ENCODE assay signal across 26 cellular contexts in genomic region chr12:87074801-87075200, GRCh38.
A peak's percentile ranks its signal among the peaks of the same experiment; 100 is the strongest.
DNase-seq lines count a peak whose midpoint lies in the region; ATAC-seq, FAIRE-seq and TF ChIP-seq lines count a peak whose summit lies in the region.
"Had no signal": no experiment of that assay in that cellular context is flagged by ENCODE, and none has a peak within 500 bp of the region (broad histone marks: within the 10 kb centered on the region; RNA-seq: fewer than 3 reads in every experiment).

No MANE protein-coding gene starts in this region.

- no peak for ATAC-seq in A549
- no peak for ATAC-seq in WTC11
- ATAC-seq: K562, Panc1 had no signal

- H3K27ac ChIP-seq in A549: no peak overlapping the region

- no peak for TF ChIP-seq RAD21 in A549 (conservative IDR thresholded peaks at IDR 0.05 in 1 of 2, IDR thresholded peaks at IDR 0.05 in 1 of 2)

- H3K9me3 ChIP-seq in A549: peaks cover 16% of the 10 kb centered on the region
- peaks cover 11% of the 10 kb centered on the region for H3K9me3 ChIP-seq in MG63

- CTCF ChIA-PET in A549 (lab: Yijun Ruan, JAX) (no interaction called here), WTC11 (lab: Charles Lee) (no interaction called here)

- no peak overlapping the region for H3K4me3 Mint-ChIP-seq in WTC11
- H3K4me3 Mint-ChIP-seq: CD4-positive, alpha-beta T cell had no signal

- WGBS in A549 (ENCODE audit: missing lambda C conversion rate): 50% methylated on average over 3 of the region's 3 CpGs

- peak; percentile 23 for FAIRE-seq in A549 (lab: Jason Lieb, UNC)
- FAIRE-seq: GM19239, H54, K562 had no signal

- H3K9me3 Mint-ChIP-seq in WTC11: peaks cover 28% of the 10 kb centered on the region

- H3K36me3 Mint-ChIP-seq in WTC11: peaks cover 15% of the 10 kb centered on the region

- no peak overlapping the region for H3K4me3 ChIP-seq in A549
- H3K4me3 ChIP-seq in MG63: no peak overlapping the region
- no peak overlapping the region for H3K4me3 ChIP-seq in epithelial cell of esophagus (ENCODE audit: low read length)
- H3K4me3 ChIP-seq: K562 had no signal

- no peaks in the 10 kb centered on the region for H3K27me3 Mint-ChIP-seq in WTC11 (ENCODE audit: low read depth)
- H3K27me3 Mint-ChIP-seq: CD4-positive, alpha-beta T cell had no signal

- H3K27ac Mint-ChIP-seq in WTC11: no peak overlapping the region
- H3K27ac Mint-ChIP-seq: CD4-positive, alpha-beta T cell had no signal

- no peak for TF ChIP-seq EP300 in A549 (IDR thresholded peaks at IDR 0.05)

- H3K27me3 ChIP-seq in MG63: no peaks in the 10 kb centered on the region

- H3K36me3 ChIP-seq in MG63: no peaks in the 10 kb centered on the region

- no peak for DNase-seq in A549 (ENCODE audit: low read depth in 1 of 2, low spot score in 1 of 2)
- peak; percentile 24 for DNase-seq in EL
- DNase-seq in MG63: peak; percentile 15
- DNase-seq in epithelial cell of esophagus (ENCODE audit: low read depth): peak; percentile 27
- DNase-seq in stimulated activated naive CD4-positive, alpha-beta T cell (lab: John Stamatoyannopoulos, UW): no peak
- DNase-seq in WTC11 (ENCODE audit: low spot score): no peak
- no peak for DNase-seq in activated CD8-positive, alpha-beta memory T cell treated with anti-CD3 and anti-CD28 coated beads, Interleukin-2, amount 50 U/mL, for 48 hours
- DNase-seq in KG1 (lab: John Stamatoyannopoulos, UW): no peak
- DNase-seq: CD4-positive, alpha-beta T cell; COR-L47; DMS 273 treated with DMSO at 0.1 percent for 48 hours; DMS79 treated with DMSO at 0.1 percent for 48 hours; GDM1; NCI-H1092 treated with DMSO at 0.1 percent for 48 hours; NCI-H1436 treated with DMSO at 0.1 percent for 48 hours; NCI-H2029; NCI-H2227 treated with DMSO at 0.1 percent for 48 hours; NCI-H510A treated with DMSO at 0.1 percent for 48 hours; NCI-H748 treated with DMSO at 0.1 percent for 48 hours; NK-92 treated with Interleukin-12 subunit alpha and Interleukin-12 subunit beta, amount 100 ng/mL, for 24 hours; SIG-M5; SK-N-SH had no signal

- TF ChIP-seq CTCF in A549 (IDR thresholded peaks at IDR 0.05): no peak
- TF ChIP-seq CTCF in epithelial cell of esophagus (IDR thresholded peaks at IDR 0.05; ENCODE audit: insufficient read depth, low read depth, low read length, missing control alignments): no peak
- TF ChIP-seq CTCF in WTC11 (IDR thresholded peaks at IDR 0.05): no peak

- no peak overlapping the region for H3K4me2 ChIP-seq in A549
- H3K4me2 ChIP-seq: SK-N-SH had no signal

- POLR2A ChIA-PET in A549 (lab: Yijun Ruan, JAX): no interaction called here
- POLR2A ChIA-PET in WTC11 (lab: Charles Lee): no interaction called here

- TF ChIP-seq POLR2A in A549 (IDR thresholded peaks at IDR 0.05; ENCODE audit: low read length): no peak

- H3K4me1 ChIP-seq in A549: no peaks in the 10 kb centered on the region

- no peaks in the 10 kb centered on the region for H3K4me1 Mint-ChIP-seq in WTC11

TF ChIP-seq in A549, 52 proteins besides CTCF, POLR2A, EP300 and RAD21:
- TF ChIP-seq RCOR1 (IDR thresholded peaks at IDR 0.05; ENCODE audit: low read depth, low read length) (no peak), MAZ (IDR thresholded peaks at IDR 0.05; ENCODE audit: borderline replicate concordance, low read depth, low read length) (no peak), NFE2L2 (conservative IDR thresholded peaks at IDR 0.05; ENCODE audit: low read length) (no peak), HOXB5 (CRISPR knock-in tag; IDR thresholded peaks at IDR 0.05) (no peak), MYC (IDR thresholded peaks at IDR 0.05; ENCODE audit: borderline replicate concordance, low read length) (no peak), MAX (IDR thresholded peaks at IDR 0.05) (no peak), ATOH8 (CRISPR knock-in tag; IDR thresholded peaks at IDR 0.05; ENCODE audit: low read depth) (no peak), KDM5A (IDR thresholded peaks at IDR 0.05) (no peak), ZC3H11A (IDR thresholded peaks at IDR 0.05) (no peak), CHD2 (IDR thresholded peaks at IDR 0.05; ENCODE audit: low read length, partially characterized antibody) (no peak), SREBF2 (IDR thresholded peaks at IDR 0.05) (no peak), BHLHE40 (IDR thresholded peaks at IDR 0.05; ENCODE audit: low read depth, low read length) (no peak), CBX2 (IDR thresholded peaks at IDR 0.05; ENCODE audit: borderline replicate concordance, low read depth) (no peak), RFX5 (IDR thresholded peaks at IDR 0.05) (no peak), PHF8 (IDR thresholded peaks at IDR 0.05; ENCODE audit: borderline replicate concordance, low read depth) (no peak)
TF ChIP-seq in A549: peak in this region for 0.

TF ChIP-seq in WTC11, 78 proteins besides CTCF, POLR2A, EP300 and RAD21 (continues in another document):
- no peak for TF ChIP-seq HMGA2 (CRISPR knock-in tag; IDR thresholded peaks at IDR 0.05)
- no peak for TF ChIP-seq SMAD4 (CRISPR knock-in tag; IDR thresholded peaks at IDR 0.05)
- no peak for TF ChIP-seq ZNF512 (CRISPR knock-in tag; IDR thresholded peaks at IDR 0.05; ENCODE audit: borderline replicate concordance)
- no peak for TF ChIP-seq CBFB (CRISPR knock-in tag; IDR thresholded peaks at IDR 0.05; ENCODE audit: low read depth)
- no peak for TF ChIP-seq ARID4B (CRISPR knock-in tag; IDR thresholded peaks at IDR 0.05; ENCODE audit: borderline replicate concordance)
- TF ChIP-seq NR2C2 (CRISPR knock-in tag; IDR thresholded peaks at IDR 0.05): no peak
- no peak for TF ChIP-seq CDX4 (CRISPR knock-in tag; IDR thresholded peaks at IDR 0.05; ENCODE audit: borderline replicate concordance)
- TF ChIP-seq EMX1 (CRISPR knock-in tag; IDR thresholded peaks at IDR 0.05): no peak
- TF ChIP-seq ZNF396 (CRISPR knock-in tag; IDR thresholded peaks at IDR 0.05; ENCODE audit: borderline replicate concordance): no peak
- TF ChIP-seq USF2 (CRISPR knock-in tag; IDR thresholded peaks at IDR 0.05): no peak
- TF ChIP-seq RELA (CRISPR knock-in tag; IDR thresholded peaks at IDR 0.05; ENCODE audit: borderline replicate concordance): no peak
- no peak for TF ChIP-seq ELF4 (CRISPR knock-in tag; IDR thresholded peaks at IDR 0.05; ENCODE audit: low read depth)
- no peak for TF ChIP-seq NFATC4 (CRISPR knock-in tag; IDR thresholded peaks at IDR 0.05)
- TF ChIP-seq CREB1 (CRISPR knock-in tag; IDR thresholded peaks at IDR 0.05): no peak
- TF ChIP-seq FOXP1 (CRISPR knock-in tag; IDR thresholded peaks at IDR 0.05; ENCODE audit: borderline replicate concordance): no peak

Comparison
In these comparisons a context has a peak if more than half of its experiments do, and no peak if none do; other contexts are left out.
1. DNase-seq: peak in EL (single experiment), MG63 (single experiment) and epithelial cell of esophagus (single experiment); none in A549 (0 of 2), stimulated activated naive CD4-positive, alpha-beta T cell (0 of 6), WTC11 (single experiment), activated CD8-positive, alpha-beta memory T cell treated with anti-CD3 and anti-CD28 coated beads, Interleukin-2, amount 50 U/mL, for 48 hours (single experiment) and KG1 (single experiment).